Comparison of ENCODE assay signal across 20 cellular contexts in genomic region chr2:168241746-168242145, GRCh38.
"Had no signal": no experiment of that assay in that cellular context is flagged by ENCODE, and none has a peak within 500 bp of the region (broad histone marks: within the 10 kb centered on the region; RNA-seq: fewer than 3 reads in every experiment).

No MANE protein-coding gene starts in this region.

- H3K4me3 Mint-ChIP-seq: activated CD4-positive, alpha-beta memory T cell treated with anti-CD3 and anti-CD28 coated beads, Interleukin-2, amount 10 ng/mL, durations not matched to agents 7 days and 5 days; activated CD4-positive, alpha-beta T cell treated with anti-CD3 and anti-CD28 coated beads, Interleukin-2, amount 10 ng/mL, durations not matched to agents 24 days and 14 days; activated naive CD4-positive, alpha-beta T cell treated with anti-CD3 and anti-CD28 coated beads, Interleukin-2, amount 10 ng/mL, durations not matched to agents 7 days and 5 days; activated T-cell treated with anti-CD3 and anti-CD28 coated beads, Interleukin-2, amount 50 U/mL, for 72 hours; mesothelial cell of epicardium; natural killer cell; T-cell; T-helper 2 cell treated with Interferon-gamma antibody and Interleukin-4, amounts not matched to agents 5 μg/mL and 100 μg/mL, for 36 hours had no signal

- H3K27me3 ChIP-seq: body of pancreas, tibial artery had no signal

- H3K36me3 ChIP-seq: tibial artery had no signal

- H3K4me3 ChIP-seq: body of pancreas, lung, tibial artery had no signal

- H3K36me3 Mint-ChIP-seq: mesothelial cell of epicardium, natural killer cell had no signal

- ATAC-seq: activated CD4-positive, CD25-positive, alpha-beta regulatory T cell treated with anti-CD3 and anti-CD28 coated beads, Interleukin-2, amount 50 U/mL, for 24 hours; body of pancreas; left colon; stimulated activated naive CD8-positive, alpha-beta T cell treated with anti-CD3 and anti-CD28 coated beads, Interleukin-15, Interleukin-2, amounts not matched to agents 100 U/mL and 50 U/mL, for 24 hours had no signal

- H3K27ac ChIP-seq: body of pancreas, tibial artery, VCaP had no signal

- H3K9me3 Mint-ChIP-seq: activated CD4-positive, alpha-beta T cell treated with anti-CD3 and anti-CD28 coated beads, Interleukin-2, amount 10 ng/mL, durations not matched to agents 24 days and 14 days; activated T-cell treated with anti-CD3 and anti-CD28 coated beads, Interleukin-2, amount 50 U/mL, for 72 hours; mesothelial cell of epicardium; natural killer cell; T-cell had no signal

- DNase-seq: activated naive CD4-positive, alpha-beta T cell treated with anti-CD3 and anti-CD28 coated beads, Interleukin-2, amount 10 ng/mL, durations not matched to agents 7 days and 5 days; body of pancreas; dermis blood vessel endothelial cell; effector memory CD4-positive, alpha-beta T cell; foreskin melanocyte; glutamatergic neuron; left colon; natural killer cell; stimulated activated CD4-positive, alpha-beta T cell treated with anti-CD3 and anti-CD28 coated beads, Interleukin-4, amount 100 ng/mL, for 4 hours; tibial artery had no signal

- H3K27me3 Mint-ChIP-seq: activated CD4-positive, alpha-beta memory T cell treated with anti-CD3 and anti-CD28 coated beads, Interleukin-2, amount 10 ng/mL, durations not matched to agents 7 days and 5 days; activated CD4-positive, alpha-beta T cell treated with anti-CD3 and anti-CD28 coated beads, Interleukin-2, amount 10 ng/mL, durations not matched to agents 24 days and 14 days; activated naive CD4-positive, alpha-beta T cell treated with anti-CD3 and anti-CD28 coated beads, Interleukin-2, amount 10 ng/mL, durations not matched to agents 7 days and 5 days; T-cell had no signal

- H3K27ac Mint-ChIP-seq: activated CD4-positive, alpha-beta memory T cell treated with anti-CD3 and anti-CD28 coated beads, Interleukin-2, amount 10 ng/mL, durations not matched to agents 7 days and 5 days; activated CD4-positive, alpha-beta T cell treated with anti-CD3 and anti-CD28 coated beads, Interleukin-2, amount 10 ng/mL, durations not matched to agents 24 days and 14 days; activated naive CD4-positive, alpha-beta T cell treated with anti-CD3 and anti-CD28 coated beads, Interleukin-2, amount 10 ng/mL, durations not matched to agents 7 days and 5 days; activated T-cell treated with anti-CD3 and anti-CD28 coated beads, Interleukin-2, amount 50 U/mL, for 72 hours; mesothelial cell of epicardium; natural killer cell; T-cell; T-helper 2 cell treated with Interferon-gamma antibody and Interleukin-4, amounts not matched to agents 5 μg/mL and 100 μg/mL, for 36 hours had no signal

- H3K9me3 ChIP-seq: body of pancreas, tibial artery had no signal
